1 cellular context compared by ENCODE assay signal in the genomic region with DNA sequence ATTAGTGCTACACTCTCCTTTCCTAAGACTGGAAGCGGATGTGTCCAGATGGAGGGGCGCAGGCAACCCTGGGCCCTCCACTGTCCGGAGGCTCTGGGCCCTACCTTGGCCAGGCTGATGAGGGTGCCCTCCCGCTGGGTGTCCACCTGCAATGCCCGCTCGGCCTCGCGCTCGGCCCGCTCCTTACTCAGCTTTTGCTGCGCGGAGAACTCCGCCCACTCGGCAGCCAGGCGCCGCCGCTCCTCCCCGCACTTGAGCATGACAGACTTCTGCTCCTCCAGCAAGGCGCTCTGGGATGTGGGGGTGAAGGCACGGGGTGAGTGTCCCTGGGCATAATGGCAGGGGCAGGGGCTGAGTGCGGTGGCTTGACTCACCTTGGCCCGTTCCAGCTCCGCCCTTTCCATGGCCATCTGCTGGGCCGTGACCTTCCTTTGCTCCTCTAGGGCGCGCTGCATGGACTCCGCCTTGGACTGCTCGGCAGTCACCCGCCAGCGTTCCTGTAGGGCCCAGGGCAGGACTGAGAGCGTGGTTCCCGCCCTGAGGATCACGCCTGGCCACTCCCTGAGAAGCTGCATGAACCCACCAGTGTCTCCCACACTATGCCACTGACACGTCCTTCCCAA.
TF ChIP-seq lines count a peak whose summit lies in the region.

No MANE protein-coding gene starts in this region.

TF ChIP-seq in HepG2, 621 proteins besides CTCF, POLR2A, EP300 and RAD21 (continued from another document and continues in another):
- TF ChIP-seq MBD4 (IDR thresholded peaks at IDR 0.05; ENCODE audit: borderline replicate concordance, low read length) (no peak), SMAD3 (CRISPR knock-in tag; IDR thresholded peaks at IDR 0.05) (no peak), RBFOX2 (IDR thresholded peaks at IDR 0.05; ENCODE audit: low read depth, low read length) (no peak), SIN3A (IDR thresholded peaks at IDR 0.05; ENCODE audit: borderline replicate concordance, low read depth, low read length) (no peak), ZNF781 (CRISPR knock-in tag; IDR thresholded peaks at IDR 0.05; ENCODE audit: borderline replicate concordance, not compliant biosample characterization) (no peak), ZNF547 (CRISPR knock-in tag; IDR thresholded peaks at IDR 0.05) (no peak), PHF8 (CRISPR knock-in tag; IDR thresholded peaks at IDR 0.05) (peak; percentile 10; the same call in 1 of the 2 replicates), SP2 (CRISPR knock-in tag; IDR thresholded peaks at IDR 0.05) (no peak), ZSCAN30 (CRISPR knock-in tag; IDR thresholded peaks at IDR 0.05) (no peak), ZNF839 (CRISPR knock-in tag; IDR thresholded peaks at IDR 0.05; ENCODE audit: borderline replicate concordance) (no peak), PRMT3 (CRISPR knock-in tag; IDR thresholded peaks at IDR 0.05; ENCODE audit: borderline replicate concordance, low read depth) (no peak), SATB2 (CRISPR knock-in tag; IDR thresholded peaks at IDR 0.05) (no peak), WIZ (CRISPR knock-in tag; IDR thresholded peaks at IDR 0.05) (no peak), SPEN (CRISPR knock-in tag; IDR thresholded peaks at IDR 0.05; ENCODE audit: low read depth) (no peak), AKAP8 (CRISPR knock-in tag; IDR thresholded peaks at IDR 0.05) (no peak), FOXA3 (CRISPR knock-in tag; IDR thresholded peaks at IDR 0.05) (no peak), KAT2B (IDR thresholded peaks at IDR 0.05; ENCODE audit: borderline replicate concordance, low read depth, low read length) (no peak), ZFYVE20 (CRISPR knock-in tag; IDR thresholded peaks at IDR 0.05; ENCODE audit: borderline replicate concordance, low read depth) (no peak), FOXC1 (CRISPR knock-in tag; IDR thresholded peaks at IDR 0.05; ENCODE audit: borderline replicate concordance) (no peak), ZNF441 (CRISPR knock-in tag; IDR thresholded peaks at IDR 0.05; ENCODE audit: borderline replicate concordance) (no peak), ZMYM4 (CRISPR knock-in tag; IDR thresholded peaks at IDR 0.05) (no peak), HNRNPLL (IDR thresholded peaks at IDR 0.05; ENCODE audit: low read depth, low read length, poor library complexity, severe bottlenecking) (peak; percentile 23), HNF4A (CRISPR knock-in tag; IDR thresholded peaks at IDR 0.05) (peak; percentile 30; the same call in 1 of the 2 replicates), SMARCC2 (IDR thresholded peaks at IDR 0.05) (no peak), CBX1 (IDR thresholded peaks at IDR 0.05; ENCODE audit: low read depth) (no peak), ZSCAN31 (CRISPR knock-in tag; IDR thresholded peaks at IDR 0.05; ENCODE audit: low read depth) (no peak)
- TF ChIP-seq, protein P1, sequence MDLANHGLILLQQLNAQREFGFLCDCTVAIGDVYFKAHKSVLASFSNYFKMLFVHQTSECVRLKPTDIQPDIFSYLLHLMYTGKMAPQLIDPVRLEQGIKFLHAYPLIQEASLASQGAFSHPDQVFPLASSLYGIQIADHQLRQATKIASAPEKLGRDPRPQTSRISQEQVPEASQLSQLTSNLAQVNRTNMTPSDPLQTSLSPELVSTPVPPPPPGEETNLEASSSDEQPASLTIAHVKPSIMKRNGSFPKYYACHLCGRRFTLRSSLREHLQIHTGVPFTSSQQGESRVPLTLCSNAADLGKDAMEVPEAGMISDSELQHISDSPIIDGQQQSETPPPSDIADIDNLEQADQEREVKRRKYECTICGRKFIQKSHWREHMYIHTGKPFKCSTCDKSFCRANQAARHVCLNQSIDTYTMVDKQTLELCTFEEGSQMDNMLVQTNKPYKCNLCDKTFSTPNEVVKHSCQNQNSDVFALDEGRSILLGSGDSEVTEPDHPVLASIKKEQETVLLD (CRISPR knock-in tag; IDR thresholded peaks at IDR 0.05; ENCODE audit: low read depth), result no peak
- TF ChIP-seq, protein P2, sequence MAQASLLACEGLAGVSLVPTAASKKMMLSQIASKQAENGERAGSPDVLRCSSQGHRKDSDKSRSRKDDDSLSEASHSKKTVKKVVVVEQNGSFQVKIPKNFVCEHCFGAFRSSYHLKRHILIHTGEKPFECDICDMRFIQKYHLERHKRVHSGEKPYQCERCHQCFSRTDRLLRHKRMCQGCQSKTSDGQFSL (CRISPR knock-in tag; IDR thresholded peaks at IDR 0.05), result no peak
- TF ChIP-seq, protein P3, sequence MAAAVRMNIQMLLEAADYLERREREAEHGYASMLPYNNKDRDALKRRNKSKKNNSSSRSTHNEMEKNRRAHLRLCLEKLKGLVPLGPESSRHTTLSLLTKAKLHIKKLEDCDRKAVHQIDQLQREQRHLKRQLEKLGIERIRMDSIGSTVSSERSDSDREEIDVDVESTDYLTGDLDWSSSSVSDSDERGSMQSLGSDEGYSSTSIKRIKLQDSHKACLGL (CRISPR knock-in tag; IDR thresholded peaks at IDR 0.05), result no peak
- TF ChIP-seq, protein P4, sequence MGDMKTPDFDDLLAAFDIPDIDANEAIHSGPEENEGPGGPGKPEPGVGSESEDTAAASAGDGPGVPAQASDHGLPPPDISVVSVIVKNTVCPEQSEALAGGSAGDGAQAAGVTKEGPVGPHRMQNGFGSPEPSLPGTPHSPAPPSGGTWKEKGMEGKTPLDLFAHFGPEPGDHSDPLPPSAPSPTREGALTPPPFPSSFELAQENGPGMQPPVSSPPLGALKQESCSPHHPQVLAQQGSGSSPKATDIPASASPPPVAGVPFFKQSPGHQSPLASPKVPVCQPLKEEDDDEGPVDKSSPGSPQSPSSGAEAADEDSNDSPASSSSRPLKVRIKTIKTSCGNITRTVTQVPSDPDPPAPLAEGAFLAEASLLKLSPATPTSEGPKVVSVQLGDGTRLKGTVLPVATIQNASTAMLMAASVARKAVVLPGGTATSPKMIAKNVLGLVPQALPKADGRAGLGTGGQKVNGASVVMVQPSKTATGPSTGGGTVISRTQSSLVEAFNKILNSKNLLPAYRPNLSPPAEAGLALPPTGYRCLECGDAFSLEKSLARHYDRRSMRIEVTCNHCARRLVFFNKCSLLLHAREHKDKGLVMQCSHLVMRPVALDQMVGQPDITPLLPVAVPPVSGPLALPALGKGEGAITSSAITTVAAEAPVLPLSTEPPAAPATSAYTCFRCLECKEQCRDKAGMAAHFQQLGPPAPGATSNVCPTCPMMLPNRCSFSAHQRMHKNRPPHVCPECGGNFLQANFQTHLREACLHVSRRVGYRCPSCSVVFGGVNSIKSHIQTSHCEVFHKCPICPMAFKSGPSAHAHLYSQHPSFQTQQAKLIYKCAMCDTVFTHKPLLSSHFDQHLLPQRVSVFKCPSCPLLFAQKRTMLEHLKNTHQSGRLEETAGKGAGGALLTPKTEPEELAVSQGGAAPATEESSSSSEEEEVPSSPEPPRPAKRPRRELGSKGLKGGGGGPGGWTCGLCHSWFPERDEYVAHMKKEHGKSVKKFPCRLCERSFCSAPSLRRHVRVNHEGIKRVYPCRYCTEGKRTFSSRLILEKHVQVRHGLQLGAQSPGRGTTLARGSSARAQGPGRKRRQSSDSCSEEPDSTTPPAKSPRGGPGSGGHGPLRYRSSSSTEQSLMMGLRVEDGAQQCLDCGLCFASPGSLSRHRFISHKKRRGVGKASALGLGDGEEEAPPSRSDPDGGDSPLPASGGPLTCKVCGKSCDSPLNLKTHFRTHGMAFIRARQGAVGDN (CRISPR knock-in tag; IDR thresholded peaks at IDR 0.05), result peak; percentile 73
- TF ChIP-seq, protein P5, sequence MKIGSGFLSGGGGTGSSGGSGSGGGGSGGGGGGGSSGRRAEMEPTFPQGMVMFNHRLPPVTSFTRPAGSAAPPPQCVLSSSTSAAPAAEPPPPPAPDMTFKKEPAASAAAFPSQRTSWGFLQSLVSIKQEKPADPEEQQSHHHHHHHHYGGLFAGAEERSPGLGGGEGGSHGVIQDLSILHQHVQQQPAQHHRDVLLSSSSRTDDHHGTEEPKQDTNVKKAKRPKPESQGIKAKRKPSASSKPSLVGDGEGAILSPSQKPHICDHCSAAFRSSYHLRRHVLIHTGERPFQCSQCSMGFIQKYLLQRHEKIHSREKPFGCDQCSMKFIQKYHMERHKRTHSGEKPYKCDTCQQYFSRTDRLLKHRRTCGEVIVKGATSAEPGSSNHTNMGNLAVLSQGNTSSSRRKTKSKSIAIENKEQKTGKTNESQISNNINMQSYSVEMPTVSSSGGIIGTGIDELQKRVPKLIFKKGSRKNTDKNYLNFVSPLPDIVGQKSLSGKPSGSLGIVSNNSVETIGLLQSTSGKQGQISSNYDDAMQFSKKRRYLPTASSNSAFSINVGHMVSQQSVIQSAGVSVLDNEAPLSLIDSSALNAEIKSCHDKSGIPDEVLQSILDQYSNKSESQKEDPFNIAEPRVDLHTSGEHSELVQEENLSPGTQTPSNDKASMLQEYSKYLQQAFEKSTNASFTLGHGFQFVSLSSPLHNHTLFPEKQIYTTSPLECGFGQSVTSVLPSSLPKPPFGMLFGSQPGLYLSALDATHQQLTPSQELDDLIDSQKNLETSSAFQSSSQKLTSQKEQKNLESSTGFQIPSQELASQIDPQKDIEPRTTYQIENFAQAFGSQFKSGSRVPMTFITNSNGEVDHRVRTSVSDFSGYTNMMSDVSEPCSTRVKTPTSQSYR (CRISPR knock-in tag; IDR thresholded peaks at IDR 0.05; ENCODE audit: borderline replicate concordance), result 0 out of 2 replicates have a peak, but pooled peaks have one; percentile 7
- TF ChIP-seq, protein P6, sequence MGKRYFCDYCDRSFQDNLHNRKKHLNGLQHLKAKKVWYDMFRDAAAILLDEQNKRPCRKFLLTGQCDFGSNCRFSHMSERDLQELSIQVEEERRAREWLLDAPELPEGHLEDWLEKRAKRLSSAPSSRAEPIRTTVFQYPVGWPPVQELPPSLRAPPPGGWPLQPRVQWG (CRISPR knock-in tag; IDR thresholded peaks at IDR 0.05; ENCODE audit: borderline replicate concordance, low read depth), result no peak
- TF ChIP-seq, protein P7, sequence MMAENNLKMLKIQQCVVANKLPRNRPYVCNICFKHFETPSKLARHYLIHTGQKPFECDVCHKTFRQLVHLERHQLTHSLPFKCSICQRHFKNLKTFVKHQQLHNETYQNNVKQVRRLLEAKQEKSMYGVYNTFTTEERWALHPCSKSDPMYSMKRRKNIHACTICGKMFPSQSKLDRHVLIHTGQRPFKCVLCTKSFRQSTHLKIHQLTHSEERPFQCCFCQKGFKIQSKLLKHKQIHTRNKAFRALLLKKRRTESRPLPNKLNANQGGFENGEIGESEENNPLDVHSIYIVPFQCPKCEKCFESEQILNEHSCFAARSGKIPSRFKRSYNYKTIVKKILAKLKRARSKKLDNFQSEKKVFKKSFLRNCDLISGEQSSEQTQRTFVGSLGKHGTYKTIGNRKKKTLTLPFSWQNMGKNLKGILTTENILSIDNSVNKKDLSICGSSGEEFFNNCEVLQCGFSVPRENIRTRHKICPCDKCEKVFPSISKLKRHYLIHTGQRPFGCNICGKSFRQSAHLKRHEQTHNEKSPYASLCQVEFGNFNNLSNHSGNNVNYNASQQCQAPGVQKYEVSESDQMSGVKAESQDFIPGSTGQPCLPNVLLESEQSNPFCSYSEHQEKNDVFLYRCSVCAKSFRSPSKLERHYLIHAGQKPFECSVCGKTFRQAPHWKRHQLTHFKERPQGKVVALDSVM (CRISPR knock-in tag; IDR thresholded peaks at IDR 0.05), result no peak
- TF ChIP-seq, protein P8, sequence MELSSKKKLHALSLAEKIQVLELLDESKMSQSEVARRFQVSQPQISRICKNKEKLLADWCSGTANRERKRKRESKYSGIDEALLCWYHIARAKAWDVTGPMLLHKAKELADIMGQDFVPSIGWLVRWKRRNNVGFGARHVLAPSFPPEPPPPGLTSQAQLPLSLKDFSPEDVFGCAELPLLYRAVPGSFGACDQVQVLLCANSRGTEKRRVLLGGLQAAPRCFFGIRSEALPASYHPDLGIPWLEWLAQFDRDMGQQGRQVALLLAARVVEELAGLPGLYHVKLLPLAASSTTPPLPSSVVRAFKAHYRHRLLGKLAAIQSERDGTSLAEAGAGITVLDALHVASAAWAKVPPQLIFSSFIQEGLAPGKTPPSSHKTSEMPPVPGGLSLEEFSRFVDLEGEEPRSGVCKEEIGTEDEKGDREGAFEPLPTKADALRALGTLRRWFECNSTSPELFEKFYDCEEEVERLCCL (CRISPR knock-in tag; IDR thresholded peaks at IDR 0.05; ENCODE audit: borderline replicate concordance), result no peak
- TF ChIP-seq, protein P9, sequence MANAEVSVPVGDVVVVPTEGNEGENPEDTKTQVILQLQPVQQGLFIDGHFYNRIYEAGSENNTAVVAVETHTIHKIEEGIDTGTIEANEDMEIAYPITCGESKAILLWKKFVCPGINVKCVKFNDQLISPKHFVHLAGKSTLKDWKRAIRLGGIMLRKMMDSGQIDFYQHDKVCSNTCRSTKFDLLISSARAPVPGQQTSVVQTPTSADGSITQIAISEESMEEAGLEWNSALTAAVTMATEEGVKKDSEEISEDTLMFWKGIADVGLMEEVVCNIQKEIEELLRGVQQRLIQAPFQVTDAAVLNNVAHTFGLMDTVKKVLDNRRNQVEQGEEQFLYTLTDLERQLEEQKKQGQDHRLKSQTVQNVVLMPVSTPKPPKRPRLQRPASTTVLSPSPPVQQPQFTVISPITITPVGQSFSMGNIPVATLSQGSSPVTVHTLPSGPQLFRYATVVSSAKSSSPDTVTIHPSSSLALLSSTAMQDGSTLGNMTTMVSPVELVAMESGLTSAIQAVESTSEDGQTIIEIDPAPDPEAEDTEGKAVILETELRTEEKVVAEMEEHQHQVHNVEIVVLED (CRISPR knock-in tag; IDR thresholded peaks at IDR 0.05; ENCODE audit: borderline replicate concordance), result no peak
- TF ChIP-seq, protein P10, sequence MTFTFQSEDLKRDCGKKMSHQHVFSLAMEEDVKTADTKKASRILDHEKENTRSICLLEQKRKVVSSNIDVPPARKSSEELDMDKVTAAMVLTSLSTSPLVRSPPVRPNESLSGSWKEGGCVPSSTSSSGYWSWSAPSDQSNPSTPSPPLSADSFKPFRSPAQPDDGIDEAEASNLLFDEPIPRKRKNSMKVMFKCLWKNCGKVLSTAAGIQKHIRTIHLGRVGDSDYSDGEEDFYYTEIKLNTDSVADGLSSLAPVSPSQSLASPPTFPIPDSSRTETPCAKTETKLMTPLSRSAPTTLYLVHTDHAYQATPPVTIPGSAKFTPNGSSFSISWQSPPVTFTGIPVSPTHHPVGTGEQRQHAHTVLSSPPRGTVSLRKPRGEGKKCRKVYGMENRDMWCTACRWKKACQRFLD (CRISPR knock-in tag; IDR thresholded peaks at IDR 0.05; ENCODE audit: borderline replicate concordance), result no peak
- TF ChIP-seq, protein P11, sequence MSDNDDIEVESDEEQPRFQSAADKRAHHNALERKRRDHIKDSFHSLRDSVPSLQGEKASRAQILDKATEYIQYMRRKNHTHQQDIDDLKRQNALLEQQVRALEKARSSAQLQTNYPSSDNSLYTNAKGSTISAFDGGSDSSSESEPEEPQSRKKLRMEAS (IDR thresholded peaks at IDR 0.05), result peak; percentile 32; the same call in 1 of the 2 replicates
- TF ChIP-seq, protein P12, sequence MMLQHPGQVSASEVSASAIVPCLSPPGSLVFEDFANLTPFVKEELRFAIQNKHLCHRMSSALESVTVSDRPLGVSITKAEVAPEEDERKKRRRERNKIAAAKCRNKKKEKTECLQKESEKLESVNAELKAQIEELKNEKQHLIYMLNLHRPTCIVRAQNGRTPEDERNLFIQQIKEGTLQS (CRISPR knock-in tag; IDR thresholded peaks at IDR 0.05), result no peak
